In genomic region chr2:32264422-32265149, GRCh38 we compare ENCODE assay signal across 8 cellular contexts. TPM values are rescaled to one million over a fixed set of nuclear protein-coding genes. Genes with fewer than 3 reads are reported as not detected.
DNase-seq lines count a peak whose midpoint lies in the region; ATAC-seq and TF ChIP-seq lines count a peak whose summit lies in the region.

TSS of gene NLRC4 (minus strand) at chr2:32264886. CDS start at chr2:32256775, 8,111 bp downstream.

- no peaks in the 10 kb centered on the region for H3K79me1 ChIP-seq in H9 (ENCODE audit: insufficient read depth, low read depth, low read length, poor library complexity, severe bottlenecking)

- no peak within 1 kb of the TSS for H3K27ac ChIP-seq in smooth muscle cell (ENCODE audit: low read depth)
- H3K27ac ChIP-seq in H9 (ENCODE audit: insufficient read length, low read depth, low read length): no peak within 1 kb of the TSS

- no peak within 1 kb of the TSS for H3K4ac ChIP-seq in H9 (ENCODE audit: low read depth, low read length)

- CTCF ChIA-PET in activated naive CD4-positive, alpha-beta T cell treated with anti-CD3 and anti-CD28 coated beads for 36 hours (lab: Charles Lee): no interaction called here

- H2BK5ac ChIP-seq in H9 (ENCODE audit: insufficient read length, low read length): no peak within 1 kb of the TSS

- H3K27me3 Mint-ChIP-seq in activated naive CD4-positive, alpha-beta T cell treated with anti-CD3 and anti-CD28 coated beads for 36 hours (ENCODE audit: low read depth): no peaks in the 10 kb centered on the region
- no peaks in the 10 kb centered on the region for H3K27me3 Mint-ChIP-seq in T-helper 2 cell treated with Interferon-gamma antibody and Interleukin-4, amounts not matched to agents 5 μg/mL and 100 μg/mL, for 36 hours (ENCODE audit: low read depth)
- H3K27me3 Mint-ChIP-seq in H9 (ENCODE audit: low read depth): peaks cover 9% of the 10 kb centered on the region

- H2AK5ac ChIP-seq in H9 (ENCODE audit: insufficient read length, low read length): no peak within 1 kb of the TSS

- no peaks in the 10 kb centered on the region for H3K36me3 ChIP-seq in smooth muscle cell (ENCODE audit: low read depth)

- H4K91ac ChIP-seq in H9 (ENCODE audit: insufficient read length, low read depth, low read length): no peak within 1 kb of the TSS

- peak; percentile 83 for ATAC-seq in HG03097 (IDR thresholded peaks at IDR 0.05; ENCODE audit: low FRiP score, unreplicated experiment)

- H3K4me3 Mint-ChIP-seq in activated naive CD4-positive, alpha-beta T cell treated with anti-CD3 and anti-CD28 coated beads for 36 hours: peak within 1 kb of the TSS; percentile 37
- H3K4me3 Mint-ChIP-seq in T-helper 2 cell treated with Interferon-gamma antibody and Interleukin-4, amounts not matched to agents 5 μg/mL and 100 μg/mL, for 36 hours: peak within 1 kb of the TSS; percentile 37
- H3K4me3 Mint-ChIP-seq in H9: no peak within 1 kb of the TSS

- H4K8ac ChIP-seq in H9 (replicated peaks; ENCODE audit: insufficient read length, low read depth, low read length): no peak within 1 kb of the TSS

- no peak for DNase-seq in activated naive CD4-positive, alpha-beta T cell treated with anti-CD3 and anti-CD28 coated beads for 36 hours
- no peak for DNase-seq in activated naive CD4-positive, alpha-beta T cell treated with Interleukin-2 at 50 U/mL for 16 hours
- no peak for DNase-seq in T-helper 2 cell treated with Interferon-gamma antibody and Interleukin-4, amounts not matched to agents 5 μg/mL and 100 μg/mL, for 36 hours (ENCODE audit: low spot score)
- DNase-seq in putamen (ENCODE audit: low spot score): peak; percentile 21
- DNase-seq in smooth muscle cell (lab: John Stamatoyannopoulos, UW; ENCODE audit: unreplicated experiment): no peak
- DNase-seq in H9: no peak
- no peak for DNase-seq in activated CD8-positive, alpha-beta memory T cell treated with anti-CD3 and anti-CD28 coated beads, Interleukin-2, amount 50 U/mL, for 48 hours

- H3K9me3 Mint-ChIP-seq in activated naive CD4-positive, alpha-beta T cell treated with anti-CD3 and anti-CD28 coated beads for 36 hours: no peaks in the 10 kb centered on the region
- no peaks in the 10 kb centered on the region for H3K9me3 Mint-ChIP-seq in T-helper 2 cell treated with Interferon-gamma antibody and Interleukin-4, amounts not matched to agents 5 μg/mL and 100 μg/mL, for 36 hours
- H3K9me3 Mint-ChIP-seq in H9: no peaks in the 10 kb centered on the region

- H2AFZ ChIP-seq in smooth muscle cell (ENCODE audit: low read depth): no peak within 1 kb of the TSS
- no peak within 1 kb of the TSS for H2AFZ ChIP-seq in H9 (ENCODE audit: low read length)

- H3T11ph ChIP-seq in H9 (ENCODE audit: low read length): no peak within 1 kb of the TSS

- no peak within 1 kb of the TSS for H3K9ac ChIP-seq in smooth muscle cell (ENCODE audit: low read depth)
- H3K9ac ChIP-seq in H9 (ENCODE audit: extremely low read depth, insufficient read length, low read length): no peak within 1 kb of the TSS

- intact Hi-C loops in activated naive CD4-positive, alpha-beta T cell treated with anti-CD3 and anti-CD28 coated beads for 36 hours (cut with micrococcal nuclease): no loop called here

- H2BK12ac ChIP-seq in H9 (ENCODE audit: insufficient read length, low read depth, low read length): no peak within 1 kb of the TSS

- H3K4me3 ChIP-seq in smooth muscle cell: no peak within 1 kb of the TSS

- H3K4me1 ChIP-seq in smooth muscle cell (ENCODE audit: low read depth) (no peaks in the 10 kb centered on the region), H9 (ENCODE audit: insufficient read depth, low read length) (no peaks in the 10 kb centered on the region)

- no peak within 1 kb of the TSS for H3K18ac ChIP-seq in H9 (ENCODE audit: insufficient read length, low read depth, low read length)

- H3K79me2 ChIP-seq in smooth muscle cell (ENCODE audit: low read depth) (no peaks in the 10 kb centered on the region), H9 (ENCODE audit: insufficient read depth, low read length) (no peaks in the 10 kb centered on the region)

- H3F3A ChIP-seq in smooth muscle cell (ENCODE audit: low read depth): no peaks in the 10 kb centered on the region

- H3K27ac Mint-ChIP-seq in activated naive CD4-positive, alpha-beta T cell treated with anti-CD3 and anti-CD28 coated beads for 36 hours: peak within 1 kb of the TSS; percentile 51
- peak within 1 kb of the TSS; percentile 63 for H3K27ac Mint-ChIP-seq in T-helper 2 cell treated with Interferon-gamma antibody and Interleukin-4, amounts not matched to agents 5 μg/mL and 100 μg/mL, for 36 hours
- H3K27ac Mint-ChIP-seq in H9: no peak within 1 kb of the TSS

- no peak within 1 kb of the TSS for H2BK20ac ChIP-seq in H9 (ENCODE audit: low read depth, low read length, poor library complexity, severe bottlenecking)

- H2BK120ac ChIP-seq in H9 (ENCODE audit: low read depth, low read length, poor library complexity, severe bottlenecking): no peak within 1 kb of the TSS

- no peaks in the 10 kb centered on the region for H3K27me3 ChIP-seq in smooth muscle cell (ENCODE audit: low read depth)
- H3K27me3 ChIP-seq in H9 (ENCODE audit: insufficient read depth, low read length): no peaks in the 10 kb centered on the region

- no peak within 1 kb of the TSS for H3K14ac ChIP-seq in H9 (ENCODE audit: insufficient read depth, low read length)

- H3K36me3 Mint-ChIP-seq in activated naive CD4-positive, alpha-beta T cell treated with anti-CD3 and anti-CD28 coated beads for 36 hours (ENCODE audit: low read depth): no peaks in the 10 kb centered on the region
- H3K36me3 Mint-ChIP-seq in T-helper 2 cell treated with Interferon-gamma antibody and Interleukin-4, amounts not matched to agents 5 μg/mL and 100 μg/mL, for 36 hours (ENCODE audit: low read depth): no peaks in the 10 kb centered on the region
- no peaks in the 10 kb centered on the region for H3K36me3 Mint-ChIP-seq in H9 (ENCODE audit: insufficient read depth in 1 of 3, low read depth in 3 of 3)

- no peak within 1 kb of the TSS for H4K5ac ChIP-seq in H9 (ENCODE audit: insufficient read length, low read depth, low read length)

- H4K20me1 ChIP-seq in smooth muscle cell (ENCODE audit: low read depth) (no peaks in the 10 kb centered on the region), H9 (ENCODE audit: control insufficient read depth, insufficient read depth, insufficient read length) (no peaks in the 10 kb centered on the region)

- no peak within 1 kb of the TSS for H3K4me2 ChIP-seq in smooth muscle cell
- H3K4me2 ChIP-seq in H9 (ENCODE audit: insufficient read depth, insufficient read length, low read length): no peak within 1 kb of the TSS

- H3K23me2 ChIP-seq in H9 (ENCODE audit: insufficient read length, low read depth, low read length, poor library complexity, severe bottlenecking): no peaks in the 10 kb centered on the region

- WGBS in smooth muscle cell (ENCODE audit: low lambda C conversion rate): 85% methylated on average over 7 of the region's 7 CpGs
- no CpG with 5 or more reads among the region's 7 CpGs for WGBS in H9 (ENCODE audit: extremely low coverage, insufficient read length, low lambda C conversion rate)

- H2BK15ac ChIP-seq in H9 (ENCODE audit: low read depth, low read length): no peak within 1 kb of the TSS

- peaks cover 3% of the 10 kb centered on the region for H3K4me1 Mint-ChIP-seq in activated naive CD4-positive, alpha-beta T cell treated with anti-CD3 and anti-CD28 coated beads for 36 hours (ENCODE audit: low read depth)
- H3K4me1 Mint-ChIP-seq in T-helper 2 cell treated with Interferon-gamma antibody and Interleukin-4, amounts not matched to agents 5 μg/mL and 100 μg/mL, for 36 hours (ENCODE audit: low read depth): peaks cover 4% of the 10 kb centered on the region
- 0 out of 4 replicates have a peak, but pooled peaks cover 0 to 4% of the 10 kb centered on the region in 2 experiments for H3K4me1 Mint-ChIP-seq in H9

- H3K23ac ChIP-seq in H9 (ENCODE audit: insufficient read length, low read depth, low read length): no peak within 1 kb of the TSS

- no peak within 1 kb of the TSS for H3K56ac ChIP-seq in H9 (ENCODE audit: insufficient read length, low read depth, low read length)

- no peak for TF ChIP-seq CTCF in smooth muscle cell (IDR thresholded peaks at IDR 0.05; ENCODE audit: borderline replicate concordance, insufficient read depth, poor library complexity, severe bottlenecking)
- no peak for TF ChIP-seq CTCF in H9 (conservative IDR thresholded peaks at IDR 0.05)

- H3K9me3 ChIP-seq in smooth muscle cell (replicated peaks; ENCODE audit: low read depth) (no peaks in the 10 kb centered on the region), H9 (ENCODE audit: control insufficient read depth, low read depth, low read length) (no peaks in the 10 kb centered on the region)

RNA-seq across cellular contexts. Expression of gene NLRC4, which starts in this region (rescaled TPM):
- not detected for total RNA-seq in activated naive CD4-positive, alpha-beta T cell treated with anti-CD3 and anti-CD28 coated beads for 36 hours
- total RNA-seq in smooth muscle cell: not detected in 2 replicates
- 0.16 and 0.37 TPM in 2 replicates for polyA plus RNA-seq in smooth muscle cell
- not detected in 2 replicates for total RNA-seq in H9 (2021)

Comparison
In these comparisons a context has a peak if more than half of its experiments do, and no peak if none do; other contexts are left out.
1. H3K27ac Mint-ChIP-seq: peak in activated naive CD4-positive, alpha-beta T cell treated with anti-CD3 and anti-CD28 coated beads for 36 hours (single experiment) and T-helper 2 cell treated with Interferon-gamma antibody and Interleukin-4, amounts not matched to agents 5 μg/mL and 100 μg/mL, for 36 hours (single experiment); none in H9 (0 of 3).
2. H3K4me3 Mint-ChIP-seq: peak in activated naive CD4-positive, alpha-beta T cell treated with anti-CD3 and anti-CD28 coated beads for 36 hours (single experiment) and T-helper 2 cell treated with Interferon-gamma antibody and Interleukin-4, amounts not matched to agents 5 μg/mL and 100 μg/mL, for 36 hours (single experiment); none in H9 (0 of 2).